8 cellular contexts compared by ENCODE assay signal in the genomic region with DNA sequence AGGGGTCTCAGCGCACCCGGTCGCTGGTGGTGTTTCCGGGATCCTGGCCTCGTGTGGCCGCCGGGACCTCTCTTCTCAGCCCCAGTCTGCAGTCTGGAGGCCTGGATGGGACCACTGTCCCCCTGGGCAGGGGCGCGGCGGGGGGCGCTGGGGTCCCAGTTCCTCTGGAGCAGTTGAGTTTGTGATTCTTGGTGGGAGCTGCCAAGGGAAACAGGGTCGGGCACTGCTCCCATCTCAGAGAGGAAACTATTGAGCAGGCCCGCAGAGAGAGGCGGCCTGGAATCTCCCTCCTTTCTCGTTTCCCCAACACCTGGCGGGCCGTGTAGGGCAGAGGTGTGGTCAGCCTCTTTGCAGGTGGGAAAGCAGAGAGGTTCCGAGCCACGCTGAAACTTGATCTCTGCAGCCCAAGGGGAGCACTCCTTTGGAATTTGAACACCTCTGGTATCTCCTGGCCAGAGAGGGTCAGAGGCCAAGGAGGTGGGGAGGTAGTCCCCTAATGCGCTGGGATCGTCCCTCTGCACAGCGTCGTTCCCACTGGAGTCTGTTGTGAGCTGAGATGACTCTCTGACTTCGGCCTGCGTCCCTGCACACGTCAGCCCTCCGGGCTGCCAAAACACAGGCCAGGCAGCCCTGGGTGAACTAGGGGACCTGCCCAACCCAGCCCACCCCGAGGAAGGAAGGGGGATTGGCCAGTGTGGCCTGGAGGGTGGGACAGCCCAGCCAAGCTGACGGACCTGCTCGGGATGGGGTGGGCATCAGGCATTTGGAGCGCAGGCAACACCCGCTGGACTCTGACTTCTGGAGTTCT. TPM values are rescaled to one million over a fixed set of nuclear protein-coding genes. Genes with fewer than 3 reads are reported as not detected.
DNase-seq lines count a peak whose midpoint lies in the region; ATAC-seq and TF ChIP-seq lines count a peak whose summit lies in the region.

No MANE protein-coding gene starts in this region.

- POLR2A ChIA-PET in activated B cell treated with CpG ODN at 0.5 μM for 24 hours (lab: Charles Lee) = interaction anchor here (0.9 to 4.7 kb wide), 7 partner anchors 13 to 276 kb away, joined by 3 to 62 read pairs (median 5); a partner anchor contains a TSS

- CTCF ChIA-PET in activated B cell treated with CpG ODN at 0.5 μM for 24 hours (lab: Charles Lee) = interaction anchor here (0.9 to 3.1 kb wide), 9 partner anchors 12 to 64 kb away, joined by 3 to 27 read pairs (median 5); a partner anchor contains a TSS

- peak; percentile 5 for ATAC-seq in HG02981 (IDR thresholded peaks at IDR 0.05; ENCODE audit: unreplicated experiment)
- ATAC-seq in activated B cell treated with CpG ODN at 0.5 μM for 24 hours (ENCODE audit: low read depth) = no peak

- no peak overlapping the region for H3K27ac ChIP-seq in DOHH2 (ENCODE audit: low read depth, low read length)

- intact Hi-C loops in activated B cell treated with CpG ODN at 0.5 μM for 24 hours (cut with micrococcal nuclease) = loop anchor here (1.0 to 2.0 kb wide), 7 partner anchors 7 to 179 kb away; a partner anchor contains a TSS

- H3K4me2 ChIP-seq in DOHH2 (ENCODE audit: low read length) = peak overlapping the region; percentile 97

- H3K27me3 ChIP-seq in DOHH2 (ENCODE audit: control insufficient read depth, low read length) (peaks cover 36% of the 10 kb centered on the region), neuron (ENCODE audit: insufficient read depth, low read length) (peaks cover 27% of the 10 kb centered on the region)

- peak overlapping the region; percentile 94 for H2AFZ ChIP-seq in neuron (ENCODE audit: low read depth, low read length)

- no peaks in the 10 kb centered on the region for H3K9me3 Mint-ChIP-seq in activated B cell treated with CpG ODN at 0.5 μM for 24 hours

- H3F3A ChIP-seq in DOHH2 (ENCODE audit: control insufficient read depth, insufficient read depth) = no peaks in the 10 kb centered on the region

- no peaks in the 10 kb centered on the region for H3K79me2 ChIP-seq in DOHH2 (ENCODE audit: control insufficient read depth, low read length)

- no peaks in the 10 kb centered on the region for H3K9me3 ChIP-seq in DOHH2 (ENCODE audit: control insufficient read depth, insufficient read depth, low read length)
- no peaks in the 10 kb centered on the region for H3K9me3 ChIP-seq in neuron (ENCODE audit: low read length)

- DNase-seq in activated B cell treated with CpG ODN at 0.5 μM for 24 hours (no peak), foreskin fibroblast (peak in 1 of 2 donors; percentile 81), NCI-H524 (lab: John Stamatoyannopoulos, UW) (no peak), HK-2 (ENCODE audit: unreplicated experiment) (no peak), NAMALWA (ENCODE audit: low spot score) (no peak)

- peak overlapping the region; percentile 68 for H3K27ac Mint-ChIP-seq in activated B cell treated with CpG ODN at 0.5 μM for 24 hours

- no peaks in the 10 kb centered on the region for H3K36me3 Mint-ChIP-seq in activated B cell treated with CpG ODN at 0.5 μM for 24 hours (ENCODE audit: low read depth)

- H3K4me1 ChIP-seq in DOHH2 (ENCODE audit: control insufficient read depth, low read length) (peaks cover 34% of the 10 kb centered on the region), neuron (ENCODE audit: insufficient read depth, low read length) (peaks cover 30% of the 10 kb centered on the region)

- H3K9me2 ChIP-seq in DOHH2 (replicated peaks; ENCODE audit: control insufficient read depth, low read length) = no peaks in the 10 kb centered on the region

- TF ChIP-seq CTCF in DOHH2 (IDR thresholded peaks at IDR 0.05; ENCODE audit: low read depth, low read length, poor library complexity, severe bottlenecking) (no peak), activated B cell treated with CpG ODN at 0.5 μM for 24 hours (IDR thresholded peaks at IDR 0.05) (no peak), foreskin fibroblast (IDR thresholded peaks at IDR 0.05; ENCODE audit: low read depth, low read length) (no peak)

- no peaks in the 10 kb centered on the region for H3K36me3 ChIP-seq in DOHH2 (ENCODE audit: control insufficient read depth, low read length)
- no peaks in the 10 kb centered on the region for H3K36me3 ChIP-seq in neuron (ENCODE audit: insufficient read depth, low read length)

- peaks cover 42% of the 10 kb centered on the region for H3K4me1 Mint-ChIP-seq in activated B cell treated with CpG ODN at 0.5 μM for 24 hours

- no peaks in the 10 kb centered on the region for H3K27me3 Mint-ChIP-seq in activated B cell treated with CpG ODN at 0.5 μM for 24 hours

- H3K4me3 ChIP-seq in DOHH2 (ENCODE audit: low read length) = peak overlapping the region; percentile 81
- H3K4me3 ChIP-seq in foreskin fibroblast (ENCODE audit: low read depth in 1 of 2, low read length in 2 of 2) = peak overlapping the region; percentile 90 to 91
- H3K4me3 ChIP-seq in neuron (ENCODE audit: low read length) = peak overlapping the region; percentile 57

- no peaks in the 10 kb centered on the region for H4K20me1 ChIP-seq in DOHH2 (ENCODE audit: control insufficient read depth, insufficient read depth, low read depth, low read length)

- H3K4me3 Mint-ChIP-seq in activated B cell treated with CpG ODN at 0.5 μM for 24 hours = peak overlapping the region; percentile 79

RNA-seq across cellular contexts. Expression of a gene that starts 0.8 kb away (rescaled TPM):
- total RNA-seq in activated B cell treated with CpG ODN at 0.5 μM for 24 hours = 5.5 and 5.8 TPM in 2 replicates

RNA-seq across cellular contexts. Expression of a gene that starts 49.0 kb away (rescaled TPM):
- 21.1 and 21.6 TPM in 2 replicates for total RNA-seq in activated B cell treated with CpG ODN at 0.5 μM for 24 hours

RNA-seq across cellular contexts. Expression of a gene that starts 59.9 kb away (rescaled TPM):
- total RNA-seq in activated B cell treated with CpG ODN at 0.5 μM for 24 hours = 71.7 and 74.5 TPM in 2 replicates
